Comparison of ENCODE assay signal across 25 cellular contexts in genomic region chr4:85994576-85994975, GRCh38.
"Had no signal": no experiment of that assay in that cellular context is flagged by ENCODE, and none has a peak within 500 bp of the region (broad histone marks: within the 10 kb centered on the region; RNA-seq: fewer than 3 reads in every experiment).

No MANE protein-coding gene starts in this region.

- H3K4me3 ChIP-seq: coronary artery, left lung, lower lobe of right lung, neural progenitor cell, psoas muscle, right atrium auricular region, suprapubic skin, tibial artery had no signal

- H3K9me3 ChIP-seq: left lung, lower lobe of right lung, psoas muscle, right atrium auricular region, suprapubic skin, tibial artery had no signal

- H3K79me2 ChIP-seq: parathyroid adenoma had no signal

- ATAC-seq: effector memory CD8-positive, alpha-beta T cell; left lung; lower lobe of right lung; natural killer cell; psoas muscle had no signal

- H3K27ac ChIP-seq: brain microvascular endothelial cell, coronary artery, left lung, lower lobe of right lung, neural progenitor cell, parathyroid adenoma, psoas muscle, right atrium auricular region, suprapubic skin, tibial artery had no signal

- H3K27me3 ChIP-seq: brain microvascular endothelial cell, left lung, neural progenitor cell, right atrium auricular region, suprapubic skin, tibial artery had no signal

- H3K36me3 ChIP-seq: neural progenitor cell had no signal

- DNase-seq: activated CD4-positive, alpha-beta memory T cell treated with anti-CD3 and anti-CD28 coated beads for 36 hours; activated CD4-positive, alpha-beta T cell treated with anti-CD3 and anti-CD28 coated beads, Interleukin-2, amount 10 ng/mL, durations not matched to agents 24 days and 14 days; activated CD4-positive, CD25-positive, alpha-beta regulatory T cell treated with anti-CD3 and anti-CD28 coated beads, Interleukin-2, amount 50 U/mL, for 72 hours; activated CD8-positive, alpha-beta memory T cell treated with anti-CD3 and anti-CD28 coated beads, Interleukin-2, amount 50 U/mL, for 4 hours; activated gamma-delta T cell; activated naive CD4-positive, alpha-beta T cell treated with anti-CD3 and anti-CD28 coated beads, Interleukin-2, amount 50 U/mL, for 16 hours; activated T-cell treated with anti-CD3 and anti-CD28 coated beads, Interleukin-2, amount 50 U/mL, for 1 hour; amniotic stem cell; brain microvascular endothelial cell; effector memory CD8-positive, alpha-beta T cell; left lung; lower lobe of right lung; mesenchymal stem cell; natural killer cell; occipital lobe; psoas muscle; stimulated activated CD4-positive, alpha-beta T cell treated with anti-CD3 and anti-CD28 coated beads, Interleukin-15, amount 100 ng/mL, for 24 hours; stimulated activated CD4-positive, alpha-beta T cell treated with anti-CD3 and anti-CD28 coated beads, Interleukin-2, amount 100 ng/mL, for 24 hours; stimulated activated naive CD4-positive, alpha-beta T cell; tibial artery had no signal

- H2AFZ ChIP-seq: neural progenitor cell, parathyroid adenoma had no signal

- H3K4me1 ChIP-seq: left lung, lower lobe of right lung, neural progenitor cell, parathyroid adenoma, psoas muscle, right atrium auricular region, suprapubic skin had no signal

- H3K4me2 ChIP-seq: neural progenitor cell had no signal

- H3K9ac ChIP-seq: neural progenitor cell, parathyroid adenoma had no signal
